Comparison of ENCODE assay signal across 8 cellular contexts in the genomic region with DNA sequence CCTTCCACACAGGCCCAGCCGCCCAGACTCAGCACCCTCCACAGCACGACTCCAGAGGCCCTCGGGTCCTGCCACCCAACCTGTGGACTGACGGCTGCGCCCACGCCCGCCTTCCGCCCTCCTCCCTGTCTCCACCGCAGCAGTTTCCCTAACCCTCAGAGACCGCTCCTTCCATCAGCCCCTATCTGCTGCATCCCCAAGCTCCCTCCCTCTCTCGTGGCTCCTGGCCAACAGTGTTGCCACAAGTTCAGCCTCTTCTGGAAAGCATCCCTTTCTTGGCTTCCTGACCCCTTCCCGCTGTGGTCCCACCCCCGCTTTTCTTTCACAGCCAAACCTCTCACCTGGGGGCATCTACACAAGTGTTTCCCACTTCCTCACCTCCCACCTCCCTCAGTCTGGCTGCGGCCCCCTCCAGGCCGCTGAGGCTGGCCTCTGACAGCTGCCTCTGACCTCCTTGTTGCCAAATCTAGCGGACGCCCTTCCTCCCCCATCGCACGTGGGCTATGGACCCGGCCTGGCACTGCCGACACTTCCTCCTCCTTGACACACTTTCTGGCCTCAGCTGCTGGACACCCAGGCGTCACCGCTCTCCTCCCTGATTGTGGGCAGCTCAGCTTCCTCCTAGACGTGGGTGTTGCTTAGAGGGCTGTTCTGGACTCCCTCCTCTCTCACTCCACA.
A peak's percentile ranks its signal among the peaks of the same experiment; 100 is the strongest.
DNase-seq lines count a peak whose midpoint lies in the region; ATAC-seq and TF ChIP-seq lines count a peak whose summit lies in the region.

No MANE protein-coding gene starts in this region.

- no peak for TF ChIP-seq CTCF in smooth muscle cell (IDR thresholded peaks at IDR 0.05; ENCODE audit: borderline replicate concordance, insufficient read depth, poor library complexity, severe bottlenecking)

- no peak overlapping the region for H3K9ac ChIP-seq in smooth muscle cell (ENCODE audit: low read depth)

- no peak overlapping the region for H3K27ac ChIP-seq in smooth muscle cell (ENCODE audit: low read depth)

- H3F3A ChIP-seq in smooth muscle cell (ENCODE audit: low read depth), result peaks cover 6% of the 10 kb centered on the region

- WGBS in smooth muscle cell (ENCODE audit: low lambda C conversion rate), result 64% methylated on average over 24 of the region's 24 CpGs

- H3K4me1 ChIP-seq in smooth muscle cell (ENCODE audit: low read depth), result peaks cover 31% of the 10 kb centered on the region

- H3K79me2 ChIP-seq in smooth muscle cell (ENCODE audit: low read depth), result no peaks in the 10 kb centered on the region

- no peak overlapping the region for H2AFZ ChIP-seq in smooth muscle cell (ENCODE audit: low read depth)

- no peaks in the 10 kb centered on the region for H3K27me3 ChIP-seq in H7 (ENCODE audit: control insufficient read depth, insufficient read depth, low read length)
- no peaks in the 10 kb centered on the region for H3K27me3 ChIP-seq in smooth muscle cell (ENCODE audit: low read depth)

- intact Hi-C loops in left ventricle myocardium superior (cut with micrococcal nuclease), result loop anchor here (10.0 kb wide), 1 partner anchor 172 kb away; a partner anchor contains a TSS

- H4K20me1 ChIP-seq in smooth muscle cell (ENCODE audit: low read depth), result no peaks in the 10 kb centered on the region

- no peaks in the 10 kb centered on the region for H3K36me3 ChIP-seq in H7 (replicated peaks; ENCODE audit: control insufficient read depth, insufficient read depth, low read length)
- no peaks in the 10 kb centered on the region for H3K36me3 ChIP-seq in smooth muscle cell (ENCODE audit: low read depth)

- DNase-seq in H7 (peak; percentile 63), UCSD-AML1 (lab: John Stamatoyannopoulos, UW; ENCODE audit: unreplicated experiment) (peak; percentile 88), left ventricle myocardium superior (peak; percentile 80), smooth muscle cell (lab: John Stamatoyannopoulos, UW; ENCODE audit: unreplicated experiment) (no peak), NCI-H345 (lab: John Stamatoyannopoulos, UW) (no peak), AG20443 (ENCODE audit: low spot score) (no peak), HuH-7 (ENCODE audit: low spot score) (no peak)
- DNase-seq in stimulated activated CD4-positive, alpha-beta T cell treated with anti-CD3 and anti-CD28 coated beads, Interleukin-4, amount 100 ng/mL, for 4 hours, result no peak

- ATAC-seq in left ventricle myocardium superior, result peak; percentile 64

- H3K4me2 ChIP-seq in smooth muscle cell, result peak overlapping the region; percentile 18

- H3K4me3 ChIP-seq in H7 (ENCODE audit: insufficient read depth, low read depth, low read length) (no peak overlapping the region), smooth muscle cell (no peak overlapping the region)

- no peaks in the 10 kb centered on the region for H3K9me3 ChIP-seq in smooth muscle cell (replicated peaks; ENCODE audit: low read depth)

Comparison
In these comparisons a context has a peak if more than half of its experiments do, and no peak if none do; other contexts are left out.
1. DNase-seq: peak in H7 (single experiment), UCSD-AML1 (single experiment) and left ventricle myocardium superior (single experiment); none in smooth muscle cell (single experiment), stimulated activated CD4-positive, alpha-beta T cell treated with anti-CD3 and anti-CD28 coated beads, Interleukin-4, amount 100 ng/mL, for 4 hours (0 of 2), NCI-H345 (single experiment), AG20443 (single experiment) and HuH-7 (single experiment).